Comparison of ENCODE assay signal across 26 cellular contexts in genomic region chr1:230964896-230965295, GRCh38. TPM values are rescaled to one million over a fixed set of nuclear protein-coding genes. Genes with fewer than 3 reads are reported as not detected.
DNase-seq lines count a peak whose midpoint lies in the region; ATAC-seq, FAIRE-seq and TF ChIP-seq lines count a peak whose summit lies in the region.
"Had no signal": no experiment of that assay in that cellular context is flagged by ENCODE, and none has a peak within 500 bp of the region (broad histone marks: within the 10 kb centered on the region; RNA-seq: fewer than 3 reads in every experiment).

No MANE protein-coding gene starts in this region.

- H3K4me3 ChIP-seq in CD8-positive, alpha-beta T cell (ENCODE audit: low read depth, low read length), result no peak overlapping the region
- H3K4me3 ChIP-seq in HepG2 (replicated peaks in 1 of 3; ENCODE audit: insufficient read depth in 1 of 3, low read depth in 2 of 3, low read length in 3 of 3), result no peak overlapping the region
- no peak overlapping the region for H3K4me3 ChIP-seq in spleen
- H3K4me3 ChIP-seq: A549; BLaER1 treated with 17β-estradiol and CSF1 and Interleukin-3, amounts not matched to agents 10 nM and 100 nM; HAP-1 had no signal

- H3K79me2 ChIP-seq in HepG2 (ENCODE audit: insufficient read depth, low read length), result no peaks in the 10 kb centered on the region

- TF ChIP-seq EP300 in HepG2 (IDR thresholded peaks at IDR 0.05; ENCODE audit: low read depth in 2 of 2, low read length in 2 of 2), result peak in 1 of 2 experiments; percentile 42; a peak in 1 of 4 replicates
- TF ChIP-seq EP300 in HepG2 (CRISPR knock-in tag; IDR thresholded peaks at IDR 0.05; ENCODE audit: borderline replicate concordance), result no peak

- H3K36me3 Mint-ChIP-seq in CD8-positive, alpha-beta T cell, result peaks cover 29% of the 10 kb centered on the region
- peaks cover 44% of the 10 kb centered on the region for H3K36me3 Mint-ChIP-seq in dendritic cell treated with granulocyte-macrophage colony-stimulating factor and Interleukin-4, amounts not matched to agents 40 ng/mL and 50 ng/mL, for 4 days (ENCODE audit: low read depth)
- H3K36me3 Mint-ChIP-seq in stimulated activated effector memory CD8-positive, alpha-beta T cell treated with anti-CD3 and anti-CD28 coated beads, Interleukin-12 subunit alpha, Interleukin-12 subunit beta, amount 100 ng/mL, for 72 hours, result peaks cover 11% of the 10 kb centered on the region
- peaks cover 4% of the 10 kb centered on the region for H3K36me3 Mint-ChIP-seq in activated naive CD4-positive, alpha-beta T cell treated with anti-CD3 and anti-CD28 coated beads for 36 hours (ENCODE audit: low read depth)

- ATAC-seq in CD8-positive, alpha-beta T cell, result no peak
- peak; percentile 78 for ATAC-seq in HepG2
- ATAC-seq in stimulated activated effector memory CD8-positive, alpha-beta T cell treated with anti-CD3 and anti-CD28 coated beads, Interleukin-12 subunit alpha, Interleukin-12 subunit beta, amount 100 ng/mL, for 72 hours, result no peak
- ATAC-seq: A549 had no signal

- peaks cover 1% of the 10 kb centered on the region for H3K36me3 ChIP-seq in CD8-positive, alpha-beta T cell (ENCODE audit: insufficient read depth, low read length)
- H3K36me3 ChIP-seq in HepG2 (replicated peaks in 1 of 2; ENCODE audit: control insufficient read depth in 1 of 2, insufficient read depth in 2 of 2, low read length in 2 of 2) (no peaks in the 10 kb centered on the region; a peak in 1 of 5 replicates), spleen (peaks cover 0 to 22% (median 2%) of the 10 kb centered on the region in 6 donors)
- H3K36me3 ChIP-seq: BE2C, HAP-1 had no signal

- 2% methylated on average over 2 of the region's 2 CpGs for WGBS in HepG2 (ENCODE audit: low lambda C conversion rate)
- WGBS in spleen, 5 donors, result 44 to 62% (median 45%) methylated on average over 2 of the region's 2 CpGs

- TF ChIP-seq RAD21 in HepG2 (CRISPR knock-in tag; IDR thresholded peaks at IDR 0.05), result no peak

- H4K20me1 ChIP-seq in HepG2 (ENCODE audit: insufficient read depth, low read length), result no peaks in the 10 kb centered on the region

- no peaks in the 10 kb centered on the region for H3K27me3 ChIP-seq in CD8-positive, alpha-beta T cell (ENCODE audit: insufficient read depth, low read length)
- H3K27me3 ChIP-seq in HepG2 (ENCODE audit: control insufficient read depth in 1 of 2, insufficient read depth in 2 of 2, low read length in 2 of 2), result no peaks in the 10 kb centered on the region
- no peaks in the 10 kb centered on the region for H3K27me3 ChIP-seq in spleen (replicated peaks in 1 of 7)
- H3K27me3 ChIP-seq: BE2C; BLaER1 treated with 17β-estradiol and CSF1 and Interleukin-3, amounts not matched to agents 10 nM and 100 nM had no signal

- no peak for DNase-seq in CD8-positive, alpha-beta T cell
- DNase-seq in HepG2 (ENCODE audit: low spot score), result peak; percentile 34
- DNase-seq in stimulated activated effector memory CD8-positive, alpha-beta T cell treated with anti-CD3 and anti-CD28 coated beads, Interleukin-12 subunit alpha, Interleukin-12 subunit beta, amount 100 ng/mL, for 72 hours (ENCODE audit: low spot score in 2 of 2), result no peak
- no peak for DNase-seq in activated naive CD4-positive, alpha-beta T cell treated with anti-CD3 and anti-CD28 coated beads for 36 hours
- no peak for DNase-seq in spleen
- DNase-seq in NCI-H1092 treated with DMSO at 0.1 percent for 48 hours (lab: John Stamatoyannopoulos, UW), result no peak
- DNase-seq: 8988T; ACHN; AML-193; BE2C; Calu3; CD4-positive, alpha-beta T cell; COR-L47; DMS53; DMS79 treated with DMSO at 0.1 percent for 48 hours; GF-D8; GOT3; HFFc6 had no signal

- no peak overlapping the region for H3K9ac ChIP-seq in HepG2 (ENCODE audit: insufficient read depth, low read depth, low read length)
- H3K9ac ChIP-seq: BLaER1 treated with 17β-estradiol and CSF1 and Interleukin-3, amounts not matched to agents 10 nM and 100 nM had no signal

- CTCF ChIA-PET in CD8-positive, alpha-beta T cell (lab: Charles Lee), result no interaction called here
- CTCF ChIA-PET in HepG2 (lab: Yijun Ruan, JAX; ENCODE audit: low intra/inter-chr PET ratio, low total read pairs), result no interaction called here
- CTCF ChIA-PET in activated naive CD4-positive, alpha-beta T cell treated with anti-CD3 and anti-CD28 coated beads for 36 hours (lab: Charles Lee), result no interaction called here

- intact Hi-C loops in CD8-positive, alpha-beta T cell (cut with DNase I, micrococcal nuclease), result no loop called here
- intact Hi-C loops in dendritic cell treated with granulocyte-macrophage colony-stimulating factor and Interleukin-4, amounts not matched to agents 40 ng/mL and 50 ng/mL, for 4 days (cut with micrococcal nuclease), result no loop called here
- intact Hi-C loops in HepG2 (cut with micrococcal nuclease; ENCODE audit: unreplicated experiment), result loop anchor here (5.0 kb wide), 1 partner anchor 197 kb away; the partner anchor contains the start of gene TRIM67
- intact Hi-C loops in activated naive CD4-positive, alpha-beta T cell treated with anti-CD3 and anti-CD28 coated beads for 36 hours (cut with micrococcal nuclease), result no loop called here
- intact Hi-C loops in spleen (cut with DNase I; ENCODE audit: low total_unique reads), result no loop called here

- FAIRE-seq in HepG2 (lab: Jason Lieb, UNC), result peak; percentile 70
- FAIRE-seq: A549, GM12891, GM18507, H54 had no signal

- no peaks in the 10 kb centered on the region for H3K9me3 ChIP-seq in CD8-positive, alpha-beta T cell (ENCODE audit: low read length)
- no peaks in the 10 kb centered on the region for H3K9me3 ChIP-seq in HepG2 (ENCODE audit: low read length)
- H3K9me3 ChIP-seq in spleen, result no peaks in the 10 kb centered on the region
- H3K9me3 ChIP-seq: A549, BE2C, HAP-1 had no signal

- no peaks in the 10 kb centered on the region for H3K27me3 Mint-ChIP-seq in CD8-positive, alpha-beta T cell (ENCODE audit: low read depth)
- no peaks in the 10 kb centered on the region for H3K27me3 Mint-ChIP-seq in dendritic cell treated with granulocyte-macrophage colony-stimulating factor and Interleukin-4, amounts not matched to agents 40 ng/mL and 50 ng/mL, for 4 days
- H3K27me3 Mint-ChIP-seq in activated naive CD4-positive, alpha-beta T cell treated with anti-CD3 and anti-CD28 coated beads for 36 hours (ENCODE audit: low read depth), result no peaks in the 10 kb centered on the region
- H3K27me3 Mint-ChIP-seq: CD4-positive, alpha-beta T cell had no signal

- TF ChIP-seq POLR2A in HepG2 (IDR thresholded peaks at IDR 0.05; ENCODE audit: insufficient read depth in 1 of 2, low read depth in 2 of 2, low read length in 2 of 2) (no peak), spleen (IDR thresholded peaks at IDR 0.05) (no peak)

- no peak overlapping the region for H3K4me3 Mint-ChIP-seq in CD8-positive, alpha-beta T cell
- H3K4me3 Mint-ChIP-seq in dendritic cell treated with granulocyte-macrophage colony-stimulating factor and Interleukin-4, amounts not matched to agents 40 ng/mL and 50 ng/mL, for 4 days, result no peak overlapping the region
- H3K4me3 Mint-ChIP-seq in stimulated activated effector memory CD8-positive, alpha-beta T cell treated with anti-CD3 and anti-CD28 coated beads, Interleukin-12 subunit alpha, Interleukin-12 subunit beta, amount 100 ng/mL, for 72 hours, result no peak overlapping the region
- H3K4me3 Mint-ChIP-seq in activated naive CD4-positive, alpha-beta T cell treated with anti-CD3 and anti-CD28 coated beads for 36 hours, result no peak overlapping the region
- H3K4me3 Mint-ChIP-seq: CD14-positive monocyte; CD4-positive, alpha-beta T cell; HFFc6 had no signal

- POLR2A ChIA-PET in CD8-positive, alpha-beta T cell (lab: Charles Lee), result no interaction called here
- POLR2A ChIA-PET in HepG2 (lab: Yijun Ruan, JAX), result interaction anchor here (1.0 to 1.3 kb wide), 2 partner anchors 14 to 26 kb away, joined by 3 read pairs; partner anchors contain the start of genes ARV1 and TTC13

- H3K9me3 Mint-ChIP-seq in CD8-positive, alpha-beta T cell, result no peaks in the 10 kb centered on the region
- H3K9me3 Mint-ChIP-seq in dendritic cell treated with granulocyte-macrophage colony-stimulating factor and Interleukin-4, amounts not matched to agents 40 ng/mL and 50 ng/mL, for 4 days, result peaks cover 10% of the 10 kb centered on the region
- H3K9me3 Mint-ChIP-seq in stimulated activated effector memory CD8-positive, alpha-beta T cell treated with anti-CD3 and anti-CD28 coated beads, Interleukin-12 subunit alpha, Interleukin-12 subunit beta, amount 100 ng/mL, for 72 hours, result no peaks in the 10 kb centered on the region
- H3K9me3 Mint-ChIP-seq in activated naive CD4-positive, alpha-beta T cell treated with anti-CD3 and anti-CD28 coated beads for 36 hours, result no peaks in the 10 kb centered on the region
- H3K9me3 Mint-ChIP-seq: CD14-positive monocyte; CD4-positive, alpha-beta T cell; HFFc6 had no signal

- no peaks in the 10 kb centered on the region for H3K4me1 ChIP-seq in CD8-positive, alpha-beta T cell (ENCODE audit: insufficient read depth, low read length)
- H3K4me1 ChIP-seq in HepG2 (ENCODE audit: insufficient read depth, low read length), result peaks cover 28% of the 10 kb centered on the region
- H3K4me1 ChIP-seq in spleen, result peaks cover 0 to 17% (median 2%) of the 10 kb centered on the region in 6 donors
- H3K4me1 ChIP-seq: A549, BE2C, HAP-1 had no signal

- peak overlapping the region; percentile 30; the same call in 1 of the 2 replicates for H3K4me2 ChIP-seq in HepG2 (ENCODE audit: low read depth, low read length)
- H3K4me2 ChIP-seq: A549; BLaER1 treated with 17β-estradiol and CSF1 and Interleukin-3, amounts not matched to agents 10 nM and 100 nM had no signal

- peak overlapping the region; percentile 11 for H3K27ac Mint-ChIP-seq in CD8-positive, alpha-beta T cell
- H3K27ac Mint-ChIP-seq in dendritic cell treated with granulocyte-macrophage colony-stimulating factor and Interleukin-4, amounts not matched to agents 40 ng/mL and 50 ng/mL, for 4 days, result peak overlapping the region; percentile 21
- peak overlapping the region; percentile 8 for H3K27ac Mint-ChIP-seq in stimulated activated effector memory CD8-positive, alpha-beta T cell treated with anti-CD3 and anti-CD28 coated beads, Interleukin-12 subunit alpha, Interleukin-12 subunit beta, amount 100 ng/mL, for 72 hours
- H3K27ac Mint-ChIP-seq in activated naive CD4-positive, alpha-beta T cell treated with anti-CD3 and anti-CD28 coated beads for 36 hours, result no peak overlapping the region
- H3K27ac Mint-ChIP-seq: CD4-positive, alpha-beta T cell; HFFc6 had no signal

- no TSS peak for BruUV-seq in HepG2 (replicated peaks; lab: Mats Ljungman, UMichigan)

- TF ChIP-seq CTCF in CD8-positive, alpha-beta T cell (IDR thresholded peaks at IDR 0.05), result no peak
- TF ChIP-seq CTCF in HepG2 (CRISPR knock-in tag; IDR thresholded peaks at IDR 0.05) (no peak), spleen (IDR thresholded peaks at IDR 0.05 in 8 of 11, conservative IDR thresholded peaks at IDR 0.05 in 3 of 11) (no peak)

- H3K27ac ChIP-seq in CD8-positive, alpha-beta T cell (ENCODE audit: low read depth, low read length), result no peak overlapping the region
- no peak overlapping the region for H3K27ac ChIP-seq in HepG2 (ENCODE audit: extremely low read length, insufficient read depth, low read length)
- no peak overlapping the region for H3K27ac ChIP-seq in spleen
- H3K27ac ChIP-seq: A549; BLaER1 treated with 17β-estradiol and CSF1 and Interleukin-3, amounts not matched to agents 10 nM and 100 nM had no signal

- no peak overlapping the region for H2AFZ ChIP-seq in HepG2 (ENCODE audit: low read length)

- in situ Hi-C loops in HepG2 (cut with HindIII; ENCODE audit: extremely low pct_ligation_motif_present, low pct_unique_long_range_greater_than_20kb), result no loop called here

- H3K4me1 Mint-ChIP-seq in CD8-positive, alpha-beta T cell (ENCODE audit: low read depth), result peaks cover 58% of the 10 kb centered on the region
- peaks cover 34% of the 10 kb centered on the region for H3K4me1 Mint-ChIP-seq in dendritic cell treated with granulocyte-macrophage colony-stimulating factor and Interleukin-4, amounts not matched to agents 40 ng/mL and 50 ng/mL, for 4 days (ENCODE audit: low read depth)
- peaks cover 38% of the 10 kb centered on the region for H3K4me1 Mint-ChIP-seq in stimulated activated effector memory CD8-positive, alpha-beta T cell treated with anti-CD3 and anti-CD28 coated beads, Interleukin-12 subunit alpha, Interleukin-12 subunit beta, amount 100 ng/mL, for 72 hours
- peaks cover 31% of the 10 kb centered on the region for H3K4me1 Mint-ChIP-seq in activated naive CD4-positive, alpha-beta T cell treated with anti-CD3 and anti-CD28 coated beads for 36 hours (ENCODE audit: low read depth)

RNA-seq across cellular contexts. Expression of gene TTC13, which starts 13.8 kb away (rescaled TPM):
- 10 to 100 TPM; 15.2 to 19.3 TPM for total RNA-seq in CD8-positive, alpha-beta T cell
- total RNA-seq in HepG2 (2016; rRNA removed; fragmentation: Illumina TruSeq; extraction: Trizol) (8.1 and 15.9 TPM in 2 replicates), spleen (10 to 100 TPM; 27.0 to 86.6 (median 41.2) TPM)
- 5.1 and 6.8 TPM in 2 replicates for total RNA-seq in HepG2 (2016; cell fraction: cytosol; rRNA removed; fragmentation: Illumina TruSeq; extraction: Trizol; ENCODE audit: low read depth)
- total RNA-seq in HepG2 (2016; cell fraction: insoluble cytoplasmic fraction; rRNA removed; fragmentation: Illumina TruSeq; extraction: Trizol), result 8.3 and 16.6 TPM in 2 replicates
- total RNA-seq in HepG2 (2016; cell fraction: membrane; rRNA removed; fragmentation: Illumina TruSeq; extraction: Trizol), result 4.1 and 6.5 TPM in 2 replicates
- total RNA-seq in HepG2 (2016; cell fraction: nucleus; rRNA removed; fragmentation: Illumina TruSeq; extraction: Trizol), result 24.6 and 28.8 TPM in 2 replicates
- polyA plus RNA-seq in HepG2 (2011; rRNA removed) (5.8 and 6.8 TPM in 2 replicates), spleen (10 to 100 TPM; 16.2 to 29.5 (median 16.5) TPM)
- 2.4 and 3.9 TPM in 2 replicates for polyA plus RNA-seq in HepG2 (2011; cell fraction: cytosol; rRNA removed)
- 6.3 and 11.1 TPM in 2 replicates for polyA plus RNA-seq in HepG2 (2011; cell fraction: nucleus; rRNA removed)
- 8.6 and 10.6 TPM in 2 replicates for polyA plus RNA-seq in HepG2 (2012)
- polyA plus RNA-seq in HepG2 (2016; cell fraction: cytosol; fragmentation: Illumina TruSeq; extraction: Trizol; ENCODE audit: low read depth), result 1.1 and 1.5 TPM in 2 replicates
- 6.1 and 7.4 TPM in 2 replicates for polyA plus RNA-seq in HepG2 (2016; cell fraction: insoluble cytoplasmic fraction; fragmentation: Illumina TruSeq; extraction: Trizol; ENCODE audit: low read depth)
- polyA plus RNA-seq in HepG2 (2016; cell fraction: membrane; fragmentation: Illumina TruSeq; extraction: Trizol; ENCODE audit: low read depth), result 1.8 TPM in 2 replicates
- polyA plus RNA-seq in HepG2 (2016; cell fraction: nucleus; fragmentation: Illumina TruSeq; extraction: Trizol; ENCODE audit: insufficient read depth, low read depth), result 27.2 and 32.9 TPM in 2 replicates
- 4.8 and 10.9 TPM in 2 replicates for polyA minus RNA-seq in HepG2 (2011; rRNA and poly(A)+ RNA removed; ENCODE audit: low replicate concordance)
- 5.0 and 8.8 TPM in 2 replicates for polyA minus RNA-seq in HepG2 (2011; cell fraction: cytosol; rRNA and poly(A)+ RNA removed)
- polyA minus RNA-seq in HepG2 (2011; cell fraction: nucleus; rRNA and poly(A)+ RNA removed), result 13.3 and 14.2 TPM in 2 replicates
- total RNA-seq in activated naive CD4-positive, alpha-beta T cell treated with anti-CD3 and anti-CD28 coated beads for 36 hours, result 10 to 100 TPM; 10.9 to 13.2 TPM

RNA-seq across cellular contexts. Expression of gene ARV1, which starts 14.0 kb away (rescaled TPM):
- 1 to 10 TPM; 1.4 to 1.5 TPM for total RNA-seq in CD8-positive, alpha-beta T cell
- total RNA-seq in HepG2 (2016; rRNA removed; fragmentation: Illumina TruSeq; extraction: Trizol) (8.9 and 15.2 TPM in 2 replicates), spleen (10 to 100 TPM; 11.8 to 27.4 (median 18.0) TPM)
- total RNA-seq in HepG2 (2016; cell fraction: cytosol; rRNA removed; fragmentation: Illumina TruSeq; extraction: Trizol; ENCODE audit: low read depth), result 5.6 and 7.1 TPM in 2 replicates
- total RNA-seq in HepG2 (2016; cell fraction: insoluble cytoplasmic fraction; rRNA removed; fragmentation: Illumina TruSeq; extraction: Trizol), result 11.8 and 14.9 TPM in 2 replicates
- total RNA-seq in HepG2 (2016; cell fraction: membrane; rRNA removed; fragmentation: Illumina TruSeq; extraction: Trizol), result 8.0 and 10.1 TPM in 2 replicates
- 11.2 and 15.6 TPM in 2 replicates for total RNA-seq in HepG2 (2016; cell fraction: nucleus; rRNA removed; fragmentation: Illumina TruSeq; extraction: Trizol)
- polyA plus RNA-seq in HepG2 (2011; rRNA removed) (11.7 and 13.0 TPM in 2 replicates), spleen (10 to 100 TPM; 17.8 to 31.6 (median 19.5) TPM)
- 6.0 and 9.4 TPM in 2 replicates for polyA plus RNA-seq in HepG2 (2011; cell fraction: cytosol; rRNA removed)
- 2.8 and 4.7 TPM in 2 replicates for polyA plus RNA-seq in HepG2 (2011; cell fraction: nucleus; rRNA removed)
- 8.5 and 11.7 TPM in 2 replicates for polyA plus RNA-seq in HepG2 (2012)
- 5.4 and 5.6 TPM in 2 replicates for polyA plus RNA-seq in HepG2 (2016; cell fraction: cytosol; fragmentation: Illumina TruSeq; extraction: Trizol; ENCODE audit: low read depth)
- polyA plus RNA-seq in HepG2 (2016; cell fraction: insoluble cytoplasmic fraction; fragmentation: Illumina TruSeq; extraction: Trizol; ENCODE audit: low read depth), result 13.8 and 15.6 TPM in 2 replicates
- 7.2 and 7.5 TPM in 2 replicates for polyA plus RNA-seq in HepG2 (2016; cell fraction: membrane; fragmentation: Illumina TruSeq; extraction: Trizol; ENCODE audit: low read depth)
- 26.0 and 27.4 TPM in 2 replicates for polyA plus RNA-seq in HepG2 (2016; cell fraction: nucleus; fragmentation: Illumina TruSeq; extraction: Trizol; ENCODE audit: insufficient read depth, low read depth)
- polyA minus RNA-seq in HepG2 (2011; rRNA and poly(A)+ RNA removed; ENCODE audit: low replicate concordance), result 1.4 and 8.7 TPM in 2 replicates
- polyA minus RNA-seq in HepG2 (2011; cell fraction: cytosol; rRNA and poly(A)+ RNA removed), result 3.4 and 4.6 TPM in 2 replicates
- polyA minus RNA-seq in HepG2 (2011; cell fraction: nucleus; rRNA and poly(A)+ RNA removed), result 4.0 and 5.0 TPM in 2 replicates
- 10 to 100 TPM; 14.9 to 17.7 TPM for total RNA-seq in activated naive CD4-positive, alpha-beta T cell treated with anti-CD3 and anti-CD28 coated beads for 36 hours
